1 cellular context compared by ENCODE assay signal in the genomic region with DNA sequence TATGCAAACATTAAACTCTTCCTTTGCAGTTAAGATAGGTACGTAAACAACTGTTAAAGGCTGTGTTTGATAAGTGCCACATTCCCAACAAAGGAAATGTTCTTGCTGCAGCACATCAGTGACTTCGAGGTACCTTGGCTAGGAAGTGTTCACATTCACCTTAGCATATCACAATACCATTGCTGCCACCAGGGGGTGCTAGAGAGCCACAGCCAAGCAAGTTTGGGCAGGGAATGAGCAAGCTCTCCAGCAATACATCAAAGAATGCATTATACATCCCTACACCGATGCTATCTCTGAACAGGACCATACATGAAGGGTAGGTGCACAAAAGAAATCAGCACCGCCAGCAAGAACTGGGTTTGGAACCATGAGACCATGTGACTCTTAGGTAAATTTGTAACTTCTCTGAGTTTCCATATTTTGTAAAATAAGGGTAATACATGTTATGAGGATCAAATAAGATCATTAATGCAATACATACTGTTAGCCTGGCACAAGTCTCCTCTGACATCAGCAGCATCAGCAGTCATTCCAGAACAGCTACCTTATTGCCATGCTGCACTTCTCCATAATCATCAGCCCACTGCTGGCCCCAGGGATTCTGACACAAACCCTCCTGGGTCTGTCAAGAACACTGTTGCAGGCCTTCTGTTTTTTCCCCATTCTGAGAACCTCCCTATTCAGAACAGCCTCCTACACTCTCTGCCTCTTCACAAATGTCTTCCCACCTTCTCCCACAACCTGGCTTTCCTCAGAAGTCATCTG.
TF ChIP-seq lines count a peak whose summit lies in the region.

No MANE protein-coding gene starts in this region.

TF ChIP-seq in K562, 482 proteins besides CTCF, POLR2A, EP300 and RAD21 (continued from another document and continues in another):
- TF ChIP-seq, protein P1, sequence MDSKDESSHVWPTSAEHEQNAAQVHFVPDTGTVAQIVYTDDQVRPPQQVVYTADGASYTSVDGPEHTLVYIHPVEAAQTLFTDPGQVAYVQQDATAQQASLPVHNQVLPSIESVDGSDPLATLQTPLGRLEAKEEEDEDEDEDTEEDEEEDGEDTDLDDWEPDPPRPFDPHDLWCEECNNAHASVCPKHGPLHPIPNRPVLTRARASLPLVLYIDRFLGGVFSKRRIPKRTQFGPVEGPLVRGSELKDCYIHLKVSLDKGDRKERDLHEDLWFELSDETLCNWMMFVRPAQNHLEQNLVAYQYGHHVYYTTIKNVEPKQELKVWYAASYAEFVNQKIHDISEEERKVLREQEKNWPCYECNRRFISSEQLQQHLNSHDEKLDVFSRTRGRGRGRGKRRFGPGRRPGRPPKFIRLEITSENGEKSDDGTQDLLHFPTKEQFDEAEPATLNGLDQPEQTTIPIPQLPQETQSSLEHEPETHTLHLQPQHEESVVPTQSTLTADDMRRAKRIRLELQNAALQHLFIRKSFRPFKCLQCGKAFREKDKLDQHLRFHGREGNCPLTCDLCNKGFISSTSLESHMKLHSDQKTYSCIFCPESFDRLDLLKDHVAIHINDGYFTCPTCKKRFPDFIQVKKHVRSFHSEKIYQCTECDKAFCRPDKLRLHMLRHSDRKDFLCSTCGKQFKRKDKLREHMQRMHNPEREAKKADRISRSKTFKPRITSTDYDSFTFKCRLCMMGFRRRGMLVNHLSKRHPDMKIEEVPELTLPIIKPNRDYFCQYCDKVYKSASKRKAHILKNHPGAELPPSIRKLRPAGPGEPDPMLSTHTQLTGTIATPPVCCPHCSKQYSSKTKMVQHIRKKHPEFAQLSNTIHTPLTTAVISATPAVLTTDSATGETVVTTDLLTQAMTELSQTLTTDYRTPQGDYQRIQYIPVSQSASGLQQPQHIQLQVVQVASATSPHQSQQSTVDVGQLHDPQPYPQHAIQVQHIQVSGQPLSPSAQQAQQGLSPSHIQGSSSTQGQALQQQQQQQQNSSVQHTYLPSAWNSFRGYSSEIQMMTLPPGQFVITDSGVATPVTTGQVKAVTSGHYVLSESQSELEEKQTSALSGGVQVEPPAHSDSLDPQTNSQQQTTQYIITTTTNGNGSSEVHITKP (IDR thresholded peaks at IDR 0.05; ENCODE audit: partially characterized antibody): no peak
- TF ChIP-seq PURB (CRISPR knock-in tag; IDR thresholded peaks at IDR 0.05; ENCODE audit: low read depth): no peak
- TF ChIP-seq, protein P2, sequence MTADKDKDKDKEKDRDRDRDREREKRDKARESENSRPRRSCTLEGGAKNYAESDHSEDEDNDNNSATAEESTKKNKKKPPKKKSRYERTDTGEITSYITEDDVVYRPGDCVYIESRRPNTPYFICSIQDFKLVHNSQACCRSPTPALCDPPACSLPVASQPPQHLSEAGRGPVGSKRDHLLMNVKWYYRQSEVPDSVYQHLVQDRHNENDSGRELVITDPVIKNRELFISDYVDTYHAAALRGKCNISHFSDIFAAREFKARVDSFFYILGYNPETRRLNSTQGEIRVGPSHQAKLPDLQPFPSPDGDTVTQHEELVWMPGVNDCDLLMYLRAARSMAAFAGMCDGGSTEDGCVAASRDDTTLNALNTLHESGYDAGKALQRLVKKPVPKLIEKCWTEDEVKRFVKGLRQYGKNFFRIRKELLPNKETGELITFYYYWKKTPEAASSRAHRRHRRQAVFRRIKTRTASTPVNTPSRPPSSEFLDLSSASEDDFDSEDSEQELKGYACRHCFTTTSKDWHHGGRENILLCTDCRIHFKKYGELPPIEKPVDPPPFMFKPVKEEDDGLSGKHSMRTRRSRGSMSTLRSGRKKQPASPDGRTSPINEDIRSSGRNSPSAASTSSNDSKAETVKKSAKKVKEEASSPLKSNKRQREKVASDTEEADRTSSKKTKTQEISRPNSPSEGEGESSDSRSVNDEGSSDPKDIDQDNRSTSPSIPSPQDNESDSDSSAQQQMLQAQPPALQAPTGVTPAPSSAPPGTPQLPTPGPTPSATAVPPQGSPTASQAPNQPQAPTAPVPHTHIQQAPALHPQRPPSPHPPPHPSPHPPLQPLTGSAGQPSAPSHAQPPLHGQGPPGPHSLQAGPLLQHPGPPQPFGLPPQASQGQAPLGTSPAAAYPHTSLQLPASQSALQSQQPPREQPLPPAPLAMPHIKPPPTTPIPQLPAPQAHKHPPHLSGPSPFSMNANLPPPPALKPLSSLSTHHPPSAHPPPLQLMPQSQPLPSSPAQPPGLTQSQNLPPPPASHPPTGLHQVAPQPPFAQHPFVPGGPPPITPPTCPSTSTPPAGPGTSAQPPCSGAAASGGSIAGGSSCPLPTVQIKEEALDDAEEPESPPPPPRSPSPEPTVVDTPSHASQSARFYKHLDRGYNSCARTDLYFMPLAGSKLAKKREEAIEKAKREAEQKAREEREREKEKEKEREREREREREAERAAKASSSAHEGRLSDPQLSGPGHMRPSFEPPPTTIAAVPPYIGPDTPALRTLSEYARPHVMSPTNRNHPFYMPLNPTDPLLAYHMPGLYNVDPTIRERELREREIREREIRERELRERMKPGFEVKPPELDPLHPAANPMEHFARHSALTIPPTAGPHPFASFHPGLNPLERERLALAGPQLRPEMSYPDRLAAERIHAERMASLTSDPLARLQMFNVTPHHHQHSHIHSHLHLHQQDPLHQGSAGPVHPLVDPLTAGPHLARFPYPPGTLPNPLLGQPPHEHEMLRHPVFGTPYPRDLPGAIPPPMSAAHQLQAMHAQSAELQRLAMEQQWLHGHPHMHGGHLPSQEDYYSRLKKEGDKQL (CRISPR knock-in tag; IDR thresholded peaks at IDR 0.05; ENCODE audit: borderline replicate concordance): no peak
- peak; percentile 46; the same call in 1 of the 2 replicates for TF ChIP-seq SMC3 (conservative IDR thresholded peaks at IDR 0.05; ENCODE audit: insufficient read depth, low read depth, low read length)
- no peak for TF ChIP-seq SMARCA5 (IDR thresholded peaks at IDR 0.05)
- no peak for TF ChIP-seq POLR2H (tag; IDR thresholded peaks at IDR 0.05; ENCODE audit: low read depth)
- TF ChIP-seq ZKSCAN1 (IDR thresholded peaks at IDR 0.05; ENCODE audit: low read depth, low read length): no peak
- no peak for TF ChIP-seq ZNF586 (CRISPR knock-in tag; conservative IDR thresholded peaks at IDR 0.05)
- TF ChIP-seq ASH1L (IDR thresholded peaks at IDR 0.05; ENCODE audit: borderline replicate concordance, low read depth, partially characterized antibody): no peak
- TF ChIP-seq CBFB (CRISPR knock-in tag; IDR thresholded peaks at IDR 0.05): no peak
- no peak for TF ChIP-seq STAT5A (IDR thresholded peaks at IDR 0.05; ENCODE audit: borderline replicate concordance, low read length)
- no peak for TF ChIP-seq ZNF324 (CRISPR knock-in tag; IDR thresholded peaks at IDR 0.05)
- TF ChIP-seq, protein P3, sequence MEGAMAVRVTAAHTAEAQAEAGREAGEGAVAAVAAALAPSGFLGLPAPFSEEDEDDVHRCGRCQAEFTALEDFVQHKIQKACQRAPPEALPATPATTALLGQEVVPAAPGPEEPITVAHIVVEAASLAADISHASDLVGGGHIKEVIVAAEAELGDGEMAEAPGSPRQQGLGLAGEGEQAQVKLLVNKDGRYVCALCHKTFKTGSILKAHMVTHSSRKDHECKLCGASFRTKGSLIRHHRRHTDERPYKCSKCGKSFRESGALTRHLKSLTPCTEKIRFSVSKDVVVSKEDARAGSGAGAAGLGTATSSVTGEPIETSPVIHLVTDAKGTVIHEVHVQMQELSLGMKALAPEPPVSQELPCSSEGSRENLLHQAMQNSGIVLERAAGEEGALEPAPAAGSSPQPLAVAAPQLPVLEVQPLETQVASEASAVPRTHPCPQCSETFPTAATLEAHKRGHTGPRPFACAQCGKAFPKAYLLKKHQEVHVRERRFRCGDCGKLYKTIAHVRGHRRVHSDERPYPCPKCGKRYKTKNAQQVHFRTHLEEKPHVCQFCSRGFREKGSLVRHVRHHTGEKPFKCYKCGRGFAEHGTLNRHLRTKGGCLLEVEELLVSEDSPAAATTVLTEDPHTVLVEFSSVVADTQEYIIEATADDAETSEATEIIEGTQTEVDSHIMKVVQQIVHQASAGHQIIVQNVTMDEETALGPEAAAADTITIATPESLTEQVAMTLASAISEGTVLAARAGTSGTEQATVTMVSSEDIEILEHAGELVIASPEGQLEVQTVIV (CRISPR knock-in tag; IDR thresholded peaks at IDR 0.05; ENCODE audit: borderline replicate concordance): no peak
- no peak for TF ChIP-seq ZNF24 (IDR thresholded peaks at IDR 0.05)
- TF ChIP-seq, protein P4, sequence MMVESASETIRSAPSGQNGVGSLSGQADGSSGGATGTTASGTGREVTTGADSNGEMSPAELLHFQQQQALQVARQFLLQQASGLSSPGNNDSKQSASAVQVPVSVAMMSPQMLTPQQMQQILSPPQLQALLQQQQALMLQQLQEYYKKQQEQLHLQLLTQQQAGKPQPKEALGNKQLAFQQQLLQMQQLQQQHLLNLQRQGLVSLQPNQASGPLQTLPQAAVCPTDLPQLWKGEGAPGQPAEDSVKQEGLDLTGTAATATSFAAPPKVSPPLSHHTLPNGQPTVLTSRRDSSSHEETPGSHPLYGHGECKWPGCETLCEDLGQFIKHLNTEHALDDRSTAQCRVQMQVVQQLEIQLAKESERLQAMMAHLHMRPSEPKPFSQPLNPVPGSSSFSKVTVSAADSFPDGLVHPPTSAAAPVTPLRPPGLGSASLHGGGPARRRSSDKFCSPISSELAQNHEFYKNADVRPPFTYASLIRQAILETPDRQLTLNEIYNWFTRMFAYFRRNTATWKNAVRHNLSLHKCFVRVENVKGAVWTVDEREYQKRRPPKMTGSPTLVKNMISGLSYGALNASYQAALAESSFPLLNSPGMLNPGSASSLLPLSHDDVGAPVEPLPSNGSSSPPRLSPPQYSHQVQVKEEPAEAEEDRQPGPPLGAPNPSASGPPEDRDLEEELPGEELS (CRISPR knock-in tag; IDR thresholded peaks at IDR 0.05; ENCODE audit: borderline replicate concordance): no peak
- TF ChIP-seq NCOA4 (IDR thresholded peaks at IDR 0.05; ENCODE audit: partially characterized antibody): no peak
- TF ChIP-seq, protein P5, sequence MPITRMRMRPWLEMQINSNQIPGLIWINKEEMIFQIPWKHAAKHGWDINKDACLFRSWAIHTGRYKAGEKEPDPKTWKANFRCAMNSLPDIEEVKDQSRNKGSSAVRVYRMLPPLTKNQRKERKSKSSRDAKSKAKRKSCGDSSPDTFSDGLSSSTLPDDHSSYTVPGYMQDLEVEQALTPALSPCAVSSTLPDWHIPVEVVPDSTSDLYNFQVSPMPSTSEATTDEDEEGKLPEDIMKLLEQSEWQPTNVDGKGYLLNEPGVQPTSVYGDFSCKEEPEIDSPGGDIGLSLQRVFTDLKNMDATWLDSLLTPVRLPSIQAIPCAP (CRISPR knock-in tag; IDR thresholded peaks at IDR 0.05; ENCODE audit: borderline replicate concordance): no peak
- TF ChIP-seq HMGN3 (IDR thresholded peaks at IDR 0.05; ENCODE audit: borderline replicate concordance, extremely low read depth, insufficient read length, low read depth, low read length): no peak
- TF ChIP-seq CREB1 (IDR thresholded peaks at IDR 0.05): no peak
- TF ChIP-seq CREB1 (CRISPR knock-in tag; IDR thresholded peaks at IDR 0.05): no peak
- no peak for TF ChIP-seq ZNF696 (CRISPR knock-in tag; conservative IDR thresholded peaks at IDR 0.05)
- TF ChIP-seq STAG1 (CRISPR knock-in tag; IDR thresholded peaks at IDR 0.05; ENCODE audit: borderline replicate concordance): peak; percentile 15; the same call in 1 of the 2 replicates
- no peak for TF ChIP-seq RBM39 (optimal IDR thresholded peaks at IDR 0.05; ENCODE audit: low read depth, low read length)
- peak in 1 of 2 experiments; percentile 80; a peak in 1 of 4 replicates for TF ChIP-seq TEAD1 (CRISPR knock-in tag; IDR thresholded peaks at IDR 0.05)
- TF ChIP-seq, protein P6, sequence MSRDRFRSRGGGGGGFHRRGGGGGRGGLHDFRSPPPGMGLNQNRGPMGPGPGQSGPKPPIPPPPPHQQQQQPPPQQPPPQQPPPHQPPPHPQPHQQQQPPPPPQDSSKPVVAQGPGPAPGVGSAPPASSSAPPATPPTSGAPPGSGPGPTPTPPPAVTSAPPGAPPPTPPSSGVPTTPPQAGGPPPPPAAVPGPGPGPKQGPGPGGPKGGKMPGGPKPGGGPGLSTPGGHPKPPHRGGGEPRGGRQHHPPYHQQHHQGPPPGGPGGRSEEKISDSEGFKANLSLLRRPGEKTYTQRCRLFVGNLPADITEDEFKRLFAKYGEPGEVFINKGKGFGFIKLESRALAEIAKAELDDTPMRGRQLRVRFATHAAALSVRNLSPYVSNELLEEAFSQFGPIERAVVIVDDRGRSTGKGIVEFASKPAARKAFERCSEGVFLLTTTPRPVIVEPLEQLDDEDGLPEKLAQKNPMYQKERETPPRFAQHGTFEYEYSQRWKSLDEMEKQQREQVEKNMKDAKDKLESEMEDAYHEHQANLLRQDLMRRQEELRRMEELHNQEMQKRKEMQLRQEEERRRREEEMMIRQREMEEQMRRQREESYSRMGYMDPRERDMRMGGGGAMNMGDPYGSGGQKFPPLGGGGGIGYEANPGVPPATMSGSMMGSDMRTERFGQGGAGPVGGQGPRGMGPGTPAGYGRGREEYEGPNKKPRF (IDR thresholded peaks at IDR 0.05; ENCODE audit: low read depth, low read length): no peak
- no peak for TF ChIP-seq ZNF174 (CRISPR knock-in tag; IDR thresholded peaks at IDR 0.05)
- no peak for TF ChIP-seq CREBBP (IDR thresholded peaks at IDR 0.05; ENCODE audit: low read depth, low read length)
- TF ChIP-seq ZKSCAN8 (CRISPR knock-in tag; IDR thresholded peaks at IDR 0.05): no peak
- TF ChIP-seq HDGF (IDR thresholded peaks at IDR 0.05): no peak
- TF ChIP-seq, protein P7, sequence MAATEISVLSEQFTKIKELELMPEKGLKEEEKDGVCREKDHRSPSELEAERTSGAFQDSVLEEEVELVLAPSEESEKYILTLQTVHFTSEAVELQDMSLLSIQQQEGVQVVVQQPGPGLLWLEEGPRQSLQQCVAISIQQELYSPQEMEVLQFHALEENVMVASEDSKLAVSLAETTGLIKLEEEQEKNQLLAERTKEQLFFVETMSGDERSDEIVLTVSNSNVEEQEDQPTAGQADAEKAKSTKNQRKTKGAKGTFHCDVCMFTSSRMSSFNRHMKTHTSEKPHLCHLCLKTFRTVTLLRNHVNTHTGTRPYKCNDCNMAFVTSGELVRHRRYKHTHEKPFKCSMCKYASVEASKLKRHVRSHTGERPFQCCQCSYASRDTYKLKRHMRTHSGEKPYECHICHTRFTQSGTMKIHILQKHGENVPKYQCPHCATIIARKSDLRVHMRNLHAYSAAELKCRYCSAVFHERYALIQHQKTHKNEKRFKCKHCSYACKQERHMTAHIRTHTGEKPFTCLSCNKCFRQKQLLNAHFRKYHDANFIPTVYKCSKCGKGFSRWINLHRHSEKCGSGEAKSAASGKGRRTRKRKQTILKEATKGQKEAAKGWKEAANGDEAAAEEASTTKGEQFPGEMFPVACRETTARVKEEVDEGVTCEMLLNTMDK (IDR thresholded peaks at IDR 0.05; ENCODE audit: borderline replicate concordance, insufficient read depth, low read depth, low read length, poor library complexity, severe bottlenecking): peak; percentile 17
- TF ChIP-seq TEAD4 (IDR thresholded peaks at IDR 0.05; ENCODE audit: low read length): 0 out of 2 replicates have a peak, but pooled peaks have one; percentile 13
- TF ChIP-seq TEAD4 (CRISPR knock-in tag; IDR thresholded peaks at IDR 0.05; ENCODE audit: borderline replicate concordance): no peak
- TF ChIP-seq ILK (tag; IDR thresholded peaks at IDR 0.05; ENCODE audit: borderline replicate concordance, low read depth): no peak
- TF ChIP-seq BRCA1 (IDR thresholded peaks at IDR 0.05): no peak
- TF ChIP-seq BRCA1 (CRISPR knock-in tag; IDR thresholded peaks at IDR 0.05): no peak
- no peak for TF ChIP-seq TAF15 (IDR thresholded peaks at IDR 0.05; ENCODE audit: low read depth, low read length)
- TF ChIP-seq C11orf30 (IDR thresholded peaks at IDR 0.05; ENCODE audit: low read depth): no peak
- no peak for TF ChIP-seq NFATC3 (IDR thresholded peaks at IDR 0.05)
- no peak for TF ChIP-seq SMARCA4 (IDR thresholded peaks at IDR 0.05)
- TF ChIP-seq KLF16 (IDR thresholded peaks at IDR 0.05): peak; percentile 19; the same call in 1 of the 2 replicates
- no peak for TF ChIP-seq ZNF3 (CRISPR knock-in tag; IDR thresholded peaks at IDR 0.05)
